15 cellular contexts compared by ENCODE assay signal in the genomic region with DNA sequence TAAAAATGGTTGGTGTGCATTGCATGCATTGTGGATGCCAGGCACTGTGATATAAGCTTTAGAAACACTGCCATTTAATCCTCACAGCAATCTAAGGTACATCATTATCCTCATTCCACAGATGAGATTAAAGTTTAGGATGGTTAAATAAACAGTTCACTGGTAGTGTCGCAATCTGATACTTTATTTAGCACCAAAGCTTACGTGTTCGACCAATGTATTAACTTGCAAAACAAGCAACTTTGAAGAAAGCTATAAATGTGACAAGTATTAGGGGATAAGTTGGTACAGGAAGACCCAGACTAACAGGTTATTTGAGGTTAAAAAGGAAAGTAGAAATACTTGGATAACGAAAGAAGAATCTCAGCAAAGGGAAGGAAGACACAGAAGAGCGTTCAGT.
DNase-seq lines count a peak whose midpoint lies in the region; TF ChIP-seq lines count a peak whose summit lies in the region.
"Had no signal": no experiment of that assay in that cellular context is flagged by ENCODE, and none has a peak within 500 bp of the region (broad histone marks: within the 10 kb centered on the region; RNA-seq: fewer than 3 reads in every experiment).

No MANE protein-coding gene starts in this region.

- DNase-seq in NCI-H510A treated with DMSO at 0.1 percent for 48 hours (lab: John Stamatoyannopoulos, UW) (peak; percentile 18), NCI-H510A (lab: John Stamatoyannopoulos, UW) (no peak), choroid plexus epithelial cell (ENCODE audit: low read depth) (peak; percentile 18), iris pigment epithelial cell (ENCODE audit: low read depth) (peak; percentile 42), retinal pigment epithelial cell (ENCODE audit: low read depth) (peak; percentile 82), SKM-1 treated with dmso at 0.1 percent for 144 hours (lab: John Stamatoyannopoulos, UW; ENCODE audit: unreplicated experiment) (no peak), DMS53 treated with DMSO at 0.1 percent for 48 hours (lab: John Stamatoyannopoulos, UW; ENCODE audit: unreplicated experiment) (no peak), NCI-H2196 treated with DMSO at 0.1 percent for 48 hours (lab: John Stamatoyannopoulos, UW; ENCODE audit: unreplicated experiment) (no peak)
- DNase-seq: DMS79 treated with DMSO at 0.1 percent for 48 hours, H9, Kasumi-1, NCI-H1105, NCI-H2081, NCI-H774 had no signal

- H3K4me3 ChIP-seq in choroid plexus epithelial cell (ENCODE audit: low read depth, low read length) = no peak overlapping the region
- H3K4me3 ChIP-seq in retinal pigment epithelial cell (ENCODE audit: low read length) = no peak overlapping the region
- H3K4me3 ChIP-seq: SJSA1 had no signal

- TF ChIP-seq CTCF in choroid plexus epithelial cell (conservative IDR thresholded peaks at IDR 0.05; ENCODE audit: low read depth, low read length) = no peak
- no peak for TF ChIP-seq CTCF in retinal pigment epithelial cell (conservative IDR thresholded peaks at IDR 0.05; ENCODE audit: low read depth, low read length)

Comparison
In these comparisons a context has a peak if more than half of its experiments do, and no peak if none do; other contexts are left out.
1. DNase-seq: peak in NCI-H510A treated with DMSO at 0.1 percent for 48 hours (single experiment), choroid plexus epithelial cell (single experiment), iris pigment epithelial cell (single experiment) and retinal pigment epithelial cell (single experiment); none in NCI-H510A (single experiment), SKM-1 treated with dmso at 0.1 percent for 144 hours (single experiment), DMS53 treated with DMSO at 0.1 percent for 48 hours (single experiment) and NCI-H2196 treated with DMSO at 0.1 percent for 48 hours (single experiment).